Comparison of ENCODE assay signal across 2 cellular contexts in genomic region chr19:15282311-15282705, GRCh38.
TF ChIP-seq lines count a peak whose summit lies in the region.

No MANE protein-coding gene starts in this region.

TF ChIP-seq in SK-N-SH, 30 proteins besides CTCF, POLR2A, EP300 and RAD21 (continued from another document):
- TF ChIP-seq CHD2 (IDR thresholded peaks at IDR 0.05; ENCODE audit: low read length, partially characterized antibody) (no peak), MEF2A (IDR thresholded peaks at IDR 0.05; ENCODE audit: borderline replicate concordance, low read depth) (no peak), RFX5 (IDR thresholded peaks at IDR 0.05; ENCODE audit: low read length) (no peak), USF1 (IDR thresholded peaks at IDR 0.05; ENCODE audit: borderline replicate concordance, low read depth) (no peak), USF2 (IDR thresholded peaks at IDR 0.05; ENCODE audit: borderline replicate concordance, low read depth, low read length) (no peak), POLR2AphosphoS5 (IDR thresholded peaks at IDR 0.05; ENCODE audit: low read depth, low read length) (no peak), ELF1 (IDR thresholded peaks at IDR 0.05) (no peak), SMC3 (IDR thresholded peaks at IDR 0.05; ENCODE audit: low read depth, low read length) (no peak), PBX3 (IDR thresholded peaks at IDR 0.05) (no peak), TCF12 (IDR thresholded peaks at IDR 0.05) (no peak), TAF1 (IDR thresholded peaks at IDR 0.05; ENCODE audit: borderline replicate concordance, low read depth, low read length) (no peak), REST (IDR thresholded peaks at IDR 0.05; ENCODE audit: low read depth, low read length) (no peak), ZBTB33 (IDR thresholded peaks at IDR 0.05; ENCODE audit: borderline replicate concordance, low read depth) (no peak)

TF ChIP-seq in SK-N-SH treated with all-trans-retinoic acid at 6 μM for 48 hours, 23 proteins besides CTCF, POLR2A, EP300 and RAD21 (continued from another document):
- no peak for TF ChIP-seq CREB5 (CRISPR knock-in tag; IDR thresholded peaks at IDR 0.05; ENCODE audit: low read depth)
